In the genomic region with DNA sequence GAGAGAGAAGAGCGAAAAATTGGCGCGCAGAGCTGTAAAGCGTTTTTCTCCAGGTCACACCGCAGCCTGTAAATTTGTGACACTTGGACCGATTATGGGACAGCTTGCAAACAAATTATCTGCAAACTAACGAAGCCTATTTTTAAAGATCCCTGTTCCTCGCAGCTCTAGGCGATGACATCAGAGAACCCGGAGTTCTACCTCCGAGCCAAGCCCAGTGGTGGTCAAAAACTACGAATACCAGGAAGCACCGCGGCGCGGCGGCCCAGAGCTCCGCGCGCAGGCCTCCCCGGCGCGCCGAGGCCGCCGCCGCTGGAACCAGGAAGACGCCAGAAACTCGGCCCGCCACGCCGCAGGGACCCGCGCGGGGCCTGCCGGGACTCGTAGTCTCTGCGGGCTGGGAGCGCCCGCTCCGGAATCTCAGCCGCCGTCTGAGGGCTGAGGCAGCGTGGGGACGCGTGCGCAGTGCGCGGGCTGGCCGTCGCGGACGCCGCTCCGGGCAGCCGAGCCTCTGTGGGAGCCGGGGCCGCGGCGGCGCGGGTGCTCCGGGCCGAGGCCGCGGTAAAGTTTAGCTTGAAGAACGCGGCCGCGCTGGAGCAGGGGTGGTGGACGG, we compare ENCODE assay signal across 8 cellular contexts. TPM values are rescaled to one million over a fixed set of nuclear protein-coding genes. Genes with fewer than 3 reads are reported as not detected.
DNase-seq lines count a peak whose midpoint lies in the region; ATAC-seq, FAIRE-seq and TF ChIP-seq lines count a peak whose summit lies in the region.

A gene (plus strand): TSS at position 463 of the 613 bp plus-strand sequence. CDS start 18,493 bp downstream, outside the sequence.

- TF ChIP-seq POLR2A in A549 (IDR thresholded peaks at IDR 0.05; ENCODE audit: low read length) (peak; percentile 82), spleen (IDR thresholded peaks at IDR 0.05) (peak in 1 of 3 donors; percentile 69)

- H3K27ac ChIP-seq in A549 (peak within 1 kb of the TSS; percentile 89 to 97), spleen (peak within 1 kb of the TSS; percentile 90 to 99 (median 94))

- H3K4me3 ChIP-seq in A549 (peak within 1 kb of the TSS; percentile 74), spleen (peak within 1 kb of the TSS; percentile 60 to 98 (median 82))

- FAIRE-seq in A549 (lab: Jason Lieb, UNC) (no peak), islet of Langerhans (lab: Jason Lieb, UNC) (peak; percentile 65)

- CTCF ChIA-PET in A549 (lab: Yijun Ruan, JAX) = interaction anchor here (0.6 to 3.2 kb wide), 15 partner anchors 10 to 330 kb away, joined by 3 to 13 read pairs (median 3); no protein-coding TSS in a partner anchor

- no peak for TF ChIP-seq EP300 in A549 (IDR thresholded peaks at IDR 0.05)

- ATAC-seq in A549 (peak; percentile 95 to 96), GM18868 (IDR thresholded peaks at IDR 0.05; ENCODE audit: unreplicated experiment) (peak; percentile 87), HG03135 (IDR thresholded peaks at IDR 0.05; ENCODE audit: unreplicated experiment) (peak; percentile 92)

- TF ChIP-seq CTCF in A549 (IDR thresholded peaks at IDR 0.05) (no peak), spleen (IDR thresholded peaks at IDR 0.05 in 8 of 11, conservative IDR thresholded peaks at IDR 0.05 in 3 of 11) (peak in 2 of 11 experiments; percentile 20 to 35)

- WGBS in A549 (ENCODE audit: missing lambda C conversion rate) = 2% methylated on average over 54 of the region's 71 CpGs
- 0 to 8% (median 1%) methylated on average over 33 to 71 of the region's 71 CpGs for WGBS in spleen, 5 donors

- H3K4me1 ChIP-seq in A549 (peaks cover 34% of the 10 kb centered on the region), spleen (peaks cover 11 to 40% (median 27%) of the 10 kb centered on the region in 6 donors)

- H3K36me3 ChIP-seq in spleen = no peaks in the 10 kb centered on the region

- H3K4me2 ChIP-seq in A549 = peak within 1 kb of the TSS; percentile 88

- no peaks in the 10 kb centered on the region for H3K9me3 ChIP-seq in A549
- no peaks in the 10 kb centered on the region for H3K9me3 ChIP-seq in spleen

- POLR2A ChIA-PET in A549 (lab: Yijun Ruan, JAX) = interaction anchor here (0.6 to 2.7 kb wide), 10 partner anchors 11 to 446 kb away, joined by 3 to 22 read pairs (median 4); no protein-coding TSS in a partner anchor

- intact Hi-C loops in spleen (cut with DNase I; ENCODE audit: low total_unique reads) = no loop called here

- DNase-seq in A549 (ENCODE audit: low read depth in 1 of 2, low spot score in 1 of 2) (peak; percentile 90 to 94), NCI-H2196 treated with DMSO at 0.1 percent for 48 hours (lab: John Stamatoyannopoulos, UW; ENCODE audit: unreplicated experiment) (peak; percentile 66), cerebellar nuclear complex (lab: John Stamatoyannopoulos, UW) (peak; percentile 62 to 88), spleen (peak; percentile 98)
- peak; percentile 84 to 89 for DNase-seq in activated CD4-positive, alpha-beta T cell treated with anti-CD3 and anti-CD28 coated beads for 24 hours (ENCODE audit: low read depth in 2 of 2)

- TF ChIP-seq RAD21 in A549 (conservative IDR thresholded peaks at IDR 0.05 in 1 of 2, IDR thresholded peaks at IDR 0.05 in 1 of 2) = no peak

- peaks cover 0 to 28% (median 0%) of the 10 kb centered on the region in 7 donors for H3K27me3 ChIP-seq in spleen (replicated peaks in 1 of 7)

TF ChIP-seq in A549, 52 proteins besides CTCF, POLR2A, EP300 and RAD21 (continues in another document):
- TF ChIP-seq, protein P1, sequence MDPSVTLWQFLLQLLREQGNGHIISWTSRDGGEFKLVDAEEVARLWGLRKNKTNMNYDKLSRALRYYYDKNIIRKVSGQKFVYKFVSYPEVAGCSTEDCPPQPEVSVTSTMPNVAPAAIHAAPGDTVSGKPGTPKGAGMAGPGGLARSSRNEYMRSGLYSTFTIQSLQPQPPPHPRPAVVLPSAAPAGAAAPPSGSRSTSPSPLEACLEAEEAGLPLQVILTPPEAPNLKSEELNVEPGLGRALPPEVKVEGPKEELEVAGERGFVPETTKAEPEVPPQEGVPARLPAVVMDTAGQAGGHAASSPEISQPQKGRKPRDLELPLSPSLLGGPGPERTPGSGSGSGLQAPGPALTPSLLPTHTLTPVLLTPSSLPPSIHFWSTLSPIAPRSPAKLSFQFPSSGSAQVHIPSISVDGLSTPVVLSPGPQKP (IDR thresholded peaks at IDR 0.05; ENCODE audit: low read depth, low read length) = no peak
- TF ChIP-seq FOXS1 (CRISPR knock-in tag; IDR thresholded peaks at IDR 0.05) (no peak), KDM1A (IDR thresholded peaks at IDR 0.05; ENCODE audit: low read depth) (no peak), BHLHE40 (IDR thresholded peaks at IDR 0.05; ENCODE audit: low read depth, low read length) (no peak), ZFP36 (IDR thresholded peaks at IDR 0.05; ENCODE audit: borderline replicate concordance, partially characterized antibody) (peak; percentile 11), TP53 (CRISPR knock-in tag; IDR thresholded peaks at IDR 0.05) (no peak), MAFK (IDR thresholded peaks at IDR 0.05; ENCODE audit: partially characterized antibody) (no peak), PHF8 (IDR thresholded peaks at IDR 0.05; ENCODE audit: borderline replicate concordance, low read depth) (no peak; the same call in 1 of the 2 replicates), EHF (CRISPR knock-in tag; IDR thresholded peaks at IDR 0.05) (no peak), NFE2L2 (conservative IDR thresholded peaks at IDR 0.05; ENCODE audit: low read length) (no peak), NR3C1 (IDR thresholded peaks at IDR 0.05) (no peak), MAZ (IDR thresholded peaks at IDR 0.05; ENCODE audit: borderline replicate concordance, low read depth, low read length) (no peak), MYC (IDR thresholded peaks at IDR 0.05; ENCODE audit: borderline replicate concordance, low read length) (peak; percentile 91), FOSL2 (IDR thresholded peaks at IDR 0.05) (no peak), FOSL2 (CRISPR knock-in tag; IDR thresholded peaks at IDR 0.05) (no peak), JUNB (IDR thresholded peaks at IDR 0.05) (no peak), HEYL (CRISPR knock-in tag; IDR thresholded peaks at IDR 0.05) (no peak), ZNF302 (CRISPR knock-in tag; IDR thresholded peaks at IDR 0.05) (no peak), RARB (CRISPR knock-in tag; IDR thresholded peaks at IDR 0.05) (no peak)
- TF ChIP-seq, protein P2, sequence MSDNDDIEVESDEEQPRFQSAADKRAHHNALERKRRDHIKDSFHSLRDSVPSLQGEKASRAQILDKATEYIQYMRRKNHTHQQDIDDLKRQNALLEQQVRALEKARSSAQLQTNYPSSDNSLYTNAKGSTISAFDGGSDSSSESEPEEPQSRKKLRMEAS (IDR thresholded peaks at IDR 0.05) = peak; percentile 40; the same call in 1 of the 2 replicates
- TF ChIP-seq, protein P3, sequence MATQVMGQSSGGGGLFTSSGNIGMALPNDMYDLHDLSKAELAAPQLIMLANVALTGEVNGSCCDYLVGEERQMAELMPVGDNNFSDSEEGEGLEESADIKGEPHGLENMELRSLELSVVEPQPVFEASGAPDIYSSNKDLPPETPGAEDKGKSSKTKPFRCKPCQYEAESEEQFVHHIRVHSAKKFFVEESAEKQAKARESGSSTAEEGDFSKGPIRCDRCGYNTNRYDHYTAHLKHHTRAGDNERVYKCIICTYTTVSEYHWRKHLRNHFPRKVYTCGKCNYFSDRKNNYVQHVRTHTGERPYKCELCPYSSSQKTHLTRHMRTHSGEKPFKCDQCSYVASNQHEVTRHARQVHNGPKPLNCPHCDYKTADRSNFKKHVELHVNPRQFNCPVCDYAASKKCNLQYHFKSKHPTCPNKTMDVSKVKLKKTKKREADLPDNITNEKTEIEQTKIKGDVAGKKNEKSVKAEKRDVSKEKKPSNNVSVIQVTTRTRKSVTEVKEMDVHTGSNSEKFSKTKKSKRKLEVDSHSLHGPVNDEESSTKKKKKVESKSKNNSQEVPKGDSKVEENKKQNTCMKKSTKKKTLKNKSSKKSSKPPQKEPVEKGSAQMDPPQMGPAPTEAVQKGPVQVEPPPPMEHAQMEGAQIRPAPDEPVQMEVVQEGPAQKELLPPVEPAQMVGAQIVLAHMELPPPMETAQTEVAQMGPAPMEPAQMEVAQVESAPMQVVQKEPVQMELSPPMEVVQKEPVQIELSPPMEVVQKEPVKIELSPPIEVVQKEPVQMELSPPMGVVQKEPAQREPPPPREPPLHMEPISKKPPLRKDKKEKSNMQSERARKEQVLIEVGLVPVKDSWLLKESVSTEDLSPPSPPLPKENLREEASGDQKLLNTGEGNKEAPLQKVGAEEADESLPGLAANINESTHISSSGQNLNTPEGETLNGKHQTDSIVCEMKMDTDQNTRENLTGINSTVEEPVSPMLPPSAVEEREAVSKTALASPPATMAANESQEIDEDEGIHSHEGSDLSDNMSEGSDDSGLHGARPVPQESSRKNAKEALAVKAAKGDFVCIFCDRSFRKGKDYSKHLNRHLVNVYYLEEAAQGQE (IDR thresholded peaks at IDR 0.05) = no peak
- TF ChIP-seq, protein P4, sequence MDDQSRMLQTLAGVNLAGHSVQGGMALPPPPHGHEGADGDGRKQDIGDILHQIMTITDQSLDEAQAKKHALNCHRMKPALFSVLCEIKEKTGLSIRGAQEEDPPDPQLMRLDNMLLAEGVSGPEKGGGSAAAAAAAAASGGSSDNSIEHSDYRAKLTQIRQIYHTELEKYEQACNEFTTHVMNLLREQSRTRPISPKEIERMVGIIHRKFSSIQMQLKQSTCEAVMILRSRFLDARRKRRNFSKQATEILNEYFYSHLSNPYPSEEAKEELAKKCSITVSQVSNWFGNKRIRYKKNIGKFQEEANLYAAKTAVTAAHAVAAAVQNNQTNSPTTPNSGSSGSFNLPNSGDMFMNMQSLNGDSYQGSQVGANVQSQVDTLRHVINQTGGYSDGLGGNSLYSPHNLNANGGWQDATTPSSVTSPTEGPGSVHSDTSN (IDR thresholded peaks at IDR 0.05) = no peak

RNA-seq across cellular contexts. Expression of the gene that starts here (rescaled TPM):
- 52.0 and 62.4 TPM in 2 replicates for polyA plus RNA-seq in A549 (2011; rRNA removed)
- 12.4 and 13.9 TPM in 2 replicates for polyA plus RNA-seq in A549 (2012; cell fraction: cytosol; rRNA removed)
- 9.2 and 12.8 TPM in 2 replicates for polyA plus RNA-seq in A549 (2012; cell fraction: nucleus; rRNA removed)
- 22.8 to 27.1 TPM (median 26.7 TPM) in 3 replicates for polyA plus RNA-seq in A549 (2017; fragmentation: RNase III; extraction: RNeasy Plus Mini Kit Qiagen cat#74134 plus additional on column Dnase treatment)
- polyA minus RNA-seq in A549 (2011; rRNA and poly(A)+ RNA removed) = 18.2 and 25.2 TPM in 2 replicates
- total RNA-seq in spleen = 10 to 100 TPM; 19.3 to 31.1 (median 24.1) TPM
- 10 to 100 TPM in 1 of 3 donors, 1 to 10 TPM in 2; 7.9 to 10.6 (median 9.3) TPM for polyA plus RNA-seq in spleen

Comparison
In these comparisons a context has a peak if more than half of its experiments do, and no peak if none do; other contexts are left out.
1. Peak in every context shown above with its lines: DNase-seq, ATAC-seq, H3K4me3 ChIP-seq and H3K27ac ChIP-seq.